24 cellular contexts compared by ENCODE assay signal in the genomic region with DNA sequence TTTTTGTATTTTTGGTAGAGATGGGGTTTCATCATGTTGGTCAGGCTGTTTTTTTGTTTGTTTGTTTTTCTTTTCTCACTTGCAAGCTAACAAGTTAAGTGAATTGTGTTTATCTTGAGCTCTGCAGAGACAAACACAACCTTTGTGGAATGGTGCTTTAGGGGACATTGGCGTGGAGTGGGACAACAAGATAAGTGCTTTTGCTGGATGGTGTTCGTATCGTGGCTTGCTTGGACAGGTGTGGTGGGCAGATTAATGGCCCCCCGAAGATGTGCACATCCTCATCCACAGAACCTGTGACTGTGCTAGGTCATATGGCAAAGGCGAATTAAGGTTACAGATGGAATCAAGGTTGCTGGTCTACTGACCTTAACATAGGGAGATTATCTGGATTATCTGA. TPM values are rescaled to one million over a fixed set of nuclear protein-coding genes. Genes with fewer than 3 reads are reported as not detected.
A peak's percentile ranks its signal among the peaks of the same experiment; 100 is the strongest.
DNase-seq lines count a peak whose midpoint lies in the region; ATAC-seq and TF ChIP-seq lines count a peak whose summit lies in the region.
"Had no signal": no experiment of that assay in that cellular context is flagged by ENCODE, and none has a peak within 500 bp of the region (broad histone marks: within the 10 kb centered on the region; RNA-seq: fewer than 3 reads in every experiment).

No MANE protein-coding gene starts in this region.

- ATAC-seq in activated CD4-positive, alpha-beta T cell treated with anti-CD3 and anti-CD28 coated beads for 36 hours: no peak
- ATAC-seq in T-helper 17 cell: no peak
- ATAC-seq in gastrocnemius medialis: no peak
- ATAC-seq in GM18511 (IDR thresholded peaks at IDR 0.05; ENCODE audit: unreplicated experiment): no peak
- ATAC-seq: foreskin keratinocyte, left colon, Panc1, pancreas had no signal

- H3K27ac ChIP-seq in gastrocnemius medialis (peak overlapping the region; percentile 90 to 97 (median 94)), A673 (ENCODE audit: low read depth, low read length, poor library complexity, severe bottlenecking) (no peak overlapping the region)
- H3K27ac ChIP-seq: foreskin keratinocyte, pancreas had no signal

- no peaks in the 10 kb centered on the region for H3K9me3 Mint-ChIP-seq in activated CD4-positive, alpha-beta T cell treated with anti-CD3 and anti-CD28 coated beads for 36 hours (ENCODE audit: low read depth)
- no peaks in the 10 kb centered on the region for H3K9me3 Mint-ChIP-seq in immature natural killer cell
- H3K9me3 Mint-ChIP-seq: dendritic cell treated with granulocyte-macrophage colony-stimulating factor and Interleukin-4, amounts not matched to agents 40 ng/mL and 50 ng/mL, for 4 days; T-helper 2 cell treated with Interferon-gamma antibody and Interleukin-4, amounts not matched to agents 5 μg/mL and 100 μg/mL, for 36 hours had no signal

- POLR2A ChIA-PET in activated CD4-positive, alpha-beta T cell treated with anti-CD3 and anti-CD28 coated beads for 36 hours (lab: Charles Lee): no interaction called here
- POLR2A ChIA-PET in A673 (lab: Charles Lee; ENCODE audit: low non-redundant PET): no interaction called here

- TF ChIP-seq POLR2A in gastrocnemius medialis (IDR thresholded peaks at IDR 0.05): no peak

- CTCF ChIA-PET in activated CD4-positive, alpha-beta T cell treated with anti-CD3 and anti-CD28 coated beads for 36 hours (lab: Charles Lee): interaction anchor here (0.6 to 1.2 kb wide), 4 partner anchors 11 to 56 kb away, joined by 3 to 6 read pairs (median 4); no protein-coding TSS in a partner anchor
- CTCF ChIA-PET in A673 (lab: Charles Lee): no interaction called here

- no peak overlapping the region for H3K4me3 ChIP-seq in gastrocnemius medialis
- H3K4me3 ChIP-seq in A673 (ENCODE audit: low read depth, low read length, poor library complexity, severe bottlenecking): no peak overlapping the region
- H3K4me3 ChIP-seq: pancreas, skin epidermis, tibial artery had no signal

- H3K36me3 Mint-ChIP-seq in activated CD4-positive, alpha-beta T cell treated with anti-CD3 and anti-CD28 coated beads for 36 hours (ENCODE audit: low read depth): peaks cover 18% of the 10 kb centered on the region
- H3K36me3 Mint-ChIP-seq in T-helper 17 cell (ENCODE audit: low read depth): peaks cover 7% of the 10 kb centered on the region
- peaks cover 6 to 16% (median 8%) of the 10 kb centered on the region in 3 donors for H3K36me3 Mint-ChIP-seq in immature natural killer cell

- no peaks in the 10 kb centered on the region for H3K27me3 ChIP-seq in gastrocnemius medialis
- no peaks in the 10 kb centered on the region for H3K27me3 ChIP-seq in A673 (replicated peaks; ENCODE audit: insufficient read depth, low read depth, low read length, poor library complexity)
- H3K27me3 ChIP-seq: foreskin keratinocyte, pancreas, tibial artery had no signal

- peaks cover 98 to 100% of the 10 kb centered on the region in 2 donors for H3K4me1 ChIP-seq in gastrocnemius medialis
- H3K4me1 ChIP-seq in A673 (ENCODE audit: insufficient read depth, low read length, poor library complexity, severe bottlenecking): peaks cover 20% of the 10 kb centered on the region

- H3K36me3 ChIP-seq in gastrocnemius medialis: peaks cover 0 to 12% of the 10 kb centered on the region in 2 donors
- H3K36me3 ChIP-seq in A673 (ENCODE audit: insufficient read depth, low read length, poor library complexity, severe bottlenecking): no peaks in the 10 kb centered on the region

- in situ Hi-C loops in gastrocnemius medialis (cut with MboI; ENCODE audit: low sequenced_read_pairs in 4 of 4): no loop called here

- no peak overlapping the region for H3K4me3 Mint-ChIP-seq in activated CD4-positive, alpha-beta T cell treated with anti-CD3 and anti-CD28 coated beads for 36 hours
- H3K4me3 Mint-ChIP-seq in T-helper 17 cell (no peak overlapping the region), immature natural killer cell (peak overlapping the region; percentile 29 to 77 (median 71))
- H3K4me3 Mint-ChIP-seq: dendritic cell treated with granulocyte-macrophage colony-stimulating factor and Interleukin-4, amounts not matched to agents 40 ng/mL and 50 ng/mL, for 4 days; T-helper 2 cell treated with Interferon-gamma antibody and Interleukin-4, amounts not matched to agents 5 μg/mL and 100 μg/mL, for 36 hours had no signal

- H3K27ac Mint-ChIP-seq in activated CD4-positive, alpha-beta T cell treated with anti-CD3 and anti-CD28 coated beads for 36 hours: peak overlapping the region; percentile 68
- peak overlapping the region; percentile 71 for H3K27ac Mint-ChIP-seq in T-helper 17 cell
- peak overlapping the region; percentile 74 to 94 (median 85) for H3K27ac Mint-ChIP-seq in immature natural killer cell
- H3K27ac Mint-ChIP-seq: dendritic cell treated with granulocyte-macrophage colony-stimulating factor and Interleukin-4, amounts not matched to agents 40 ng/mL and 50 ng/mL, for 4 days had no signal

- H3K4me1 Mint-ChIP-seq in activated CD4-positive, alpha-beta T cell treated with anti-CD3 and anti-CD28 coated beads for 36 hours: peaks cover 88% of the 10 kb centered on the region
- H3K4me1 Mint-ChIP-seq in T-helper 17 cell: peaks cover 60% of the 10 kb centered on the region
- peaks cover 80 to 84% of the 10 kb centered on the region in 2 donors for H3K4me1 Mint-ChIP-seq in immature natural killer cell

- no peak for TF ChIP-seq CTCF in gastrocnemius medialis (IDR thresholded peaks at IDR 0.05 in 4 of 5, conservative IDR thresholded peaks at IDR 0.05 in 1 of 5)
- no peak for TF ChIP-seq CTCF in A673 (conservative IDR thresholded peaks at IDR 0.05; ENCODE audit: low read depth, low read length)

- no peaks in the 10 kb centered on the region for H3K27me3 Mint-ChIP-seq in activated CD4-positive, alpha-beta T cell treated with anti-CD3 and anti-CD28 coated beads for 36 hours
- no peaks in the 10 kb centered on the region for H3K27me3 Mint-ChIP-seq in T-helper 17 cell
- H3K27me3 Mint-ChIP-seq in immature natural killer cell (ENCODE audit: low read depth in 3 of 3): peaks cover 0 to 6% (median 0%) of the 10 kb centered on the region in 3 donors
- H3K27me3 Mint-ChIP-seq: dendritic cell treated with granulocyte-macrophage colony-stimulating factor and Interleukin-4, amounts not matched to agents 40 ng/mL and 50 ng/mL, for 4 days had no signal

- DNase-seq in activated CD4-positive, alpha-beta T cell treated with anti-CD3 and anti-CD28 coated beads for 36 hours: no peak
- DNase-seq in activated CD4-positive, alpha-beta T cell treated with anti-CD3 and anti-CD28 coated beads, Interleukin-2, amount 50 U/mL, for 4 hours: no peak
- no peak for DNase-seq in T-helper 17 cell
- DNase-seq in immature natural killer cell: no peak
- DNase-seq in gastrocnemius medialis: no peak
- DNase-seq in glomerular visceral epithelial cell (ENCODE audit: extremely low spot score): no peak
- no peak for DNase-seq in A673 (ENCODE audit: low spot score)
- DNase-seq: 8988T; activated CD4-positive, CD25-positive, alpha-beta regulatory T cell treated with anti-CD3 and anti-CD28 coated beads, Interleukin-2, amount 50 U/mL, for 72 hours; C1 segment of cervical spinal cord; DND-41; foreskin keratinocyte; NCI-H1417 treated with DMSO at 0.1 percent for 48 hours; NCI-H2171; NCI-H774; stimulated activated CD4-positive, alpha-beta T cell treated with anti-CD3 and anti-CD28 coated beads, Interleukin-4, amount 100 ng/mL, for 4 hours had no signal

- no TSS peak for BruUV-seq in A673 (replicated peaks; lab: Mats Ljungman, UMichigan)

- H3K9me3 ChIP-seq in T-helper 17 cell (ENCODE audit: control insufficient read depth, low read length, poor library complexity, severe bottlenecking) (no peaks in the 10 kb centered on the region), gastrocnemius medialis (no peaks in the 10 kb centered on the region), A673 (ENCODE audit: low read depth, low read length, poor library complexity, severe bottlenecking) (no peaks in the 10 kb centered on the region)
- H3K9me3 ChIP-seq: pancreas, tibial artery had no signal

- intact Hi-C loops in activated CD4-positive, alpha-beta T cell treated with anti-CD3 and anti-CD28 coated beads for 36 hours (cut with DNase I, micrococcal nuclease): loop anchor here in 1 of 2 experiments (10.0 kb wide), 2 partner anchors 501 to 809 kb away; a partner anchor contains a TSS
- intact Hi-C loops in gastrocnemius medialis (cut with DNase I; ENCODE audit: low total_unique reads) (no loop called here), A673 (cut with micrococcal nuclease; ENCODE audit: unreplicated experiment) (no loop called here)

RNA-seq across cellular contexts. Expression of a gene that starts 7.0 kb away (rescaled TPM):
- total RNA-seq in activated CD4-positive, alpha-beta T cell treated with anti-CD3 and anti-CD28 coated beads for 36 hours: 10 to 100 TPM; 17.7 to 26.4 TPM
- total RNA-seq in T-helper 17 cell (10 to 100 TPM; 83.4 to 86.0 TPM), gastrocnemius medialis (10 to 100 TPM; 36.6 to 89.4 (median 79.7) TPM), A673 (2021) (32.7 and 35.8 TPM in 2 replicates)
- polyA plus RNA-seq in immature natural killer cell: 10 to 100 TPM in 1 of 3 donors, 1 to 10 TPM in 2; 3.5 to 10.6 (median 4.7) TPM

Comparison
In these comparisons a context has a peak if more than half of its experiments do, and no peak if none do; other contexts are left out.
1. H3K4me3 Mint-ChIP-seq: peak in immature natural killer cell (5 of 5); none in activated CD4-positive, alpha-beta T cell treated with anti-CD3 and anti-CD28 coated beads for 36 hours (single experiment) and T-helper 17 cell (single experiment).
2. Peak in every context shown above with its lines, with median percentiles within 50 percentile points of each other: H3K27ac Mint-ChIP-seq.